In the genomic region with DNA sequence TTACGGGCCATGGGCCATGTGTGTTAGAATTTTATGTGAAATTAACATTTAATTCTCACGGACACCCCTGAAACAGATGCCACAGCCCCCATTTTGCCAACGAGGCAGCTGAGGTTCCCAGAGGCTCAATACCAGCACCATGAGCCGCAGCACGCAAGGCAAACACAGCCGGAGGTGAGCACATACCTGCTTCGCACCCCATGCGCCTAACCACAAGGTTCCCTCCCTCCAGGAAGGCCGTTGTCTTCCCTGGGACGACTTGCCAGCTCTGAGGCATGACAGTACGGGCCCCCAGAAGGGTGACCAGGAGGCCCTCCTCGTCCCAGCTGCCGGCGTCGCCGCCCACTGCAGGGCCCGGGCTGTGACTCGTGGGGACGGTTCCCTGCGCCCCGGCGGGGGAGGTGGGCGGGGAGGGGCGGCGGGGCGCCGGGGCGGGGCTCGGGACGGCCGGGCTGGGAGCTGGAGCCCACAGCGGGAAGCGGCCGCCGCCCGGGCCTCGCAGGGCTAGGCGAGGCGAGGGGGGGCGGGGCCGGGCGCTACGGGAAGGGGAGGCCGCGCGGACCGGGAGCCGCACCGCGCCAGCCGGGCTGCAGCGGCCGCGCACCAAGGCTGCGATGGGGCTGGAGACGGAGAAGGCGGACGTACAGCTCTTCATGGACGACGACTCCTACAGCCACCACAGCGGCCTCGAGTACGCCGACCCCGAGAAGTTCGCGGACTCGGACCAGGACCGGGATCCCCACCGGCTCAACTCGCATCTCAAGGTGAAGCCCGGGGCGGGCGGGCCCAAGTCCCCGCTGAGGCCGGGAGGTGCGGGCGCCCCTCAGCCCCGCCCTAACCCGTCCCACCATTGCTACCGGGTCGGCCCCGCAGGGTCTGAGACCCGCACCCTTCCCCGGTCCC, we compare ENCODE assay signal across 1 cellular context.
A peak's percentile ranks its signal among the peaks of the same experiment; 100 is the strongest.
TF ChIP-seq lines count a peak whose summit lies in the region.

TSS of gene CAV2 (plus strand) at position 571 of the 903 bp plus-strand sequence. CDS start at position 615, 44 bp downstream.

TF ChIP-seq in K562, 482 proteins besides CTCF, POLR2A, EP300 and RAD21 (continued from another document and continues in another):
- TF ChIP-seq, protein P1, sequence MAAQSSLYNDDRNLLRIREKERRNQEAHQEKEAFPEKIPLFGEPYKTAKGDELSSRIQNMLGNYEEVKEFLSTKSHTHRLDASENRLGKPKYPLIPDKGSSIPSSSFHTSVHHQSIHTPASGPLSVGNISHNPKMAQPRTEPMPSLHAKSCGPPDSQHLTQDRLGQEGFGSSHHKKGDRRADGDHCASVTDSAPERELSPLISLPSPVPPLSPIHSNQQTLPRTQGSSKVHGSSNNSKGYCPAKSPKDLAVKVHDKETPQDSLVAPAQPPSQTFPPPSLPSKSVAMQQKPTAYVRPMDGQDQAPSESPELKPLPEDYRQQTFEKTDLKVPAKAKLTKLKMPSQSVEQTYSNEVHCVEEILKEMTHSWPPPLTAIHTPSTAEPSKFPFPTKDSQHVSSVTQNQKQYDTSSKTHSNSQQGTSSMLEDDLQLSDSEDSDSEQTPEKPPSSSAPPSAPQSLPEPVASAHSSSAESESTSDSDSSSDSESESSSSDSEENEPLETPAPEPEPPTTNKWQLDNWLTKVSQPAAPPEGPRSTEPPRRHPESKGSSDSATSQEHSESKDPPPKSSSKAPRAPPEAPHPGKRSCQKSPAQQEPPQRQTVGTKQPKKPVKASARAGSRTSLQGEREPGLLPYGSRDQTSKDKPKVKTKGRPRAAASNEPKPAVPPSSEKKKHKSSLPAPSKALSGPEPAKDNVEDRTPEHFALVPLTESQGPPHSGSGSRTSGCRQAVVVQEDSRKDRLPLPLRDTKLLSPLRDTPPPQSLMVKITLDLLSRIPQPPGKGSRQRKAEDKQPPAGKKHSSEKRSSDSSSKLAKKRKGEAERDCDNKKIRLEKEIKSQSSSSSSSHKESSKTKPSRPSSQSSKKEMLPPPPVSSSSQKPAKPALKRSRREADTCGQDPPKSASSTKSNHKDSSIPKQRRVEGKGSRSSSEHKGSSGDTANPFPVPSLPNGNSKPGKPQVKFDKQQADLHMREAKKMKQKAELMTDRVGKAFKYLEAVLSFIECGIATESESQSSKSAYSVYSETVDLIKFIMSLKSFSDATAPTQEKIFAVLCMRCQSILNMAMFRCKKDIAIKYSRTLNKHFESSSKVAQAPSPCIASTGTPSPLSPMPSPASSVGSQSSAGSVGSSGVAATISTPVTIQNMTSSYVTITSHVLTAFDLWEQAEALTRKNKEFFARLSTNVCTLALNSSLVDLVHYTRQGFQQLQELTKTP (IDR thresholded peaks at IDR 0.05; ENCODE audit: low read depth in 1 of 2, partially characterized antibody in 2 of 2) = no peak
- TF ChIP-seq UBTF (IDR thresholded peaks at IDR 0.05; ENCODE audit: borderline replicate concordance in 1 of 2, low read depth in 2 of 2, low read length in 2 of 2) (peak; percentile 63 to 93; a peak in 3 of 4 replicates), SMARCA5 (IDR thresholded peaks at IDR 0.05) (no peak), MEF2D (tag; conservative IDR thresholded peaks at IDR 0.05; ENCODE audit: low read depth) (no peak), MAFG (tag; conservative IDR thresholded peaks at IDR 0.05) (no peak), PCBP1 (IDR thresholded peaks at IDR 0.05; ENCODE audit: low read depth, low read length, poor library complexity, severe bottlenecking) (no peak), ZBTB1 (CRISPR knock-in tag; IDR thresholded peaks at IDR 0.05; ENCODE audit: borderline replicate concordance, low read depth) (no peak), KDM1A (IDR thresholded peaks at IDR 0.05) (no peak), TCF7 (IDR thresholded peaks at IDR 0.05; ENCODE audit: borderline replicate concordance) (no peak; the same call in 1 of the 2 replicates), GATAD2B (IDR thresholded peaks at IDR 0.05; ENCODE audit: borderline replicate concordance) (0 out of 2 replicates have a peak, but pooled peaks have one; percentile 72), ZNF778 (CRISPR knock-in tag; IDR thresholded peaks at IDR 0.05) (no peak), POU5F1 (IDR thresholded peaks at IDR 0.05; ENCODE audit: borderline replicate concordance, low read depth, low read length, partially characterized antibody) (no peak), ASH1L (IDR thresholded peaks at IDR 0.05; ENCODE audit: borderline replicate concordance, low read depth, partially characterized antibody) (no peak), ARID3A (IDR thresholded peaks at IDR 0.05; ENCODE audit: borderline replicate concordance, low read depth, low read length) (no peak), MAFF (IDR thresholded peaks at IDR 0.05; ENCODE audit: low read length) (no peak), ATF1 (CRISPR knock-in tag; IDR thresholded peaks at IDR 0.05) (no peak), ATF1 (tag; IDR thresholded peaks at IDR 0.05) (no peak; the same call in 1 of the 2 replicates), PPARD (CRISPR knock-in tag; IDR thresholded peaks at IDR 0.05) (no peak), ARHGAP35 (IDR thresholded peaks at IDR 0.05; ENCODE audit: partially characterized antibody) (no peak), THRAP3 (IDR thresholded peaks at IDR 0.05; ENCODE audit: borderline replicate concordance) (no peak), SMAD4 (CRISPR knock-in tag; conservative IDR thresholded peaks at IDR 0.05) (peak; percentile 67), ZFP30 (CRISPR knock-in tag; IDR thresholded peaks at IDR 0.05; ENCODE audit: borderline replicate concordance) (no peak), HEY1 (CRISPR knock-in tag; IDR thresholded peaks at IDR 0.05; ENCODE audit: borderline replicate concordance) (no peak), PRPF4 (IDR thresholded peaks at IDR 0.05; ENCODE audit: insufficient read depth, low read depth, low read length, poor library complexity, severe bottlenecking) (no peak), RFX5 (IDR thresholded peaks at IDR 0.05; ENCODE audit: low read depth, low read length) (no peak), E2F6 (IDR thresholded peaks at IDR 0.05; ENCODE audit: borderline replicate concordance in 1 of 2, extremely low read depth in 1 of 2, insufficient read depth in 1 of 2, insufficient read length in 1 of 2, low read depth in 1 of 2, low read length in 1 of 2, poor library complexity in 1 of 2, severe bottlenecking in 1 of 2) (peak; percentile 80 to 82), BDP1 (IDR thresholded peaks at IDR 0.05; ENCODE audit: insufficient read depth, insufficient read length) (no peak), ETS2 (tag; IDR thresholded peaks at IDR 0.05; ENCODE audit: borderline replicate concordance, poor library complexity, severe bottlenecking) (no peak), ZNF76 (CRISPR knock-in tag; IDR thresholded peaks at IDR 0.05; ENCODE audit: borderline replicate concordance) (0 out of 2 replicates have a peak, but pooled peaks have one; percentile 50), ZNF146 (CRISPR knock-in tag; IDR thresholded peaks at IDR 0.05; ENCODE audit: unreplicated experiment) (no peak), MECOM (CRISPR knock-in tag; IDR thresholded peaks at IDR 0.05) (no peak), DACH1 (IDR thresholded peaks at IDR 0.05; ENCODE audit: partially characterized antibody) (no peak), CHCHD3 (CRISPR knock-in tag; IDR thresholded peaks at IDR 0.05) (no peak), SIX5 (IDR thresholded peaks at IDR 0.05; ENCODE audit: borderline replicate concordance in 1 of 2, insufficient read depth in 1 of 2, low read depth in 1 of 2, low read length in 2 of 2) (no peak), HNRNPK (IDR thresholded peaks at IDR 0.05; ENCODE audit: low read depth, low read length, poor library complexity, severe bottlenecking) (no peak), ZSCAN32 (CRISPR knock-in tag; IDR thresholded peaks at IDR 0.05) (no peak), HNRNPL (IDR thresholded peaks at IDR 0.05; ENCODE audit: low read depth, low read length) (no peak), SLC30A9 (CRISPR knock-in tag; IDR thresholded peaks at IDR 0.05) (no peak), SRSF3 (IDR thresholded peaks at IDR 0.05; ENCODE audit: insufficient read depth, low read length) (no peak), ZNF699 (CRISPR knock-in tag; IDR thresholded peaks at IDR 0.05; ENCODE audit: insufficient replicate concordance) (no peak), ZBTB9 (CRISPR knock-in tag; IDR thresholded peaks at IDR 0.05) (no peak; the same call in 1 of the 2 replicates), MYC (IDR thresholded peaks at IDR 0.05; ENCODE audit: low read depth, low read length) (no peak), MYC (CRISPR knock-in tag; IDR thresholded peaks at IDR 0.05; ENCODE audit: borderline replicate concordance, low read depth) (no peak), SIRT6 (IDR thresholded peaks at IDR 0.05; ENCODE audit: low read depth, low read length) (no peak), ZBTB34 (CRISPR knock-in tag; IDR thresholded peaks at IDR 0.05) (no peak)
- TF ChIP-seq, protein P2, sequence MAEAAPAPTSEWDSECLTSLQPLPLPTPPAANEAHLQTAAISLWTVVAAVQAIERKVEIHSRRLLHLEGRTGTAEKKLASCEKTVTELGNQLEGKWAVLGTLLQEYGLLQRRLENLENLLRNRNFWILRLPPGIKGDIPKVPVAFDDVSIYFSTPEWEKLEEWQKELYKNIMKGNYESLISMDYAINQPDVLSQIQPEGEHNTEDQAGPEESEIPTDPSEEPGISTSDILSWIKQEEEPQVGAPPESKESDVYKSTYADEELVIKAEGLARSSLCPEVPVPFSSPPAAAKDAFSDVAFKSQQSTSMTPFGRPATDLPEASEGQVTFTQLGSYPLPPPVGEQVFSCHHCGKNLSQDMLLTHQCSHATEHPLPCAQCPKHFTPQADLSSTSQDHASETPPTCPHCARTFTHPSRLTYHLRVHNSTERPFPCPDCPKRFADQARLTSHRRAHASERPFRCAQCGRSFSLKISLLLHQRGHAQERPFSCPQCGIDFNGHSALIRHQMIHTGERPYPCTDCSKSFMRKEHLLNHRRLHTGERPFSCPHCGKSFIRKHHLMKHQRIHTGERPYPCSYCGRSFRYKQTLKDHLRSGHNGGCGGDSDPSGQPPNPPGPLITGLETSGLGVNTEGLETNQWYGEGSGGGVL (CRISPR knock-in tag; IDR thresholded peaks at IDR 0.05) = no peak
- TF ChIP-seq, protein P3, sequence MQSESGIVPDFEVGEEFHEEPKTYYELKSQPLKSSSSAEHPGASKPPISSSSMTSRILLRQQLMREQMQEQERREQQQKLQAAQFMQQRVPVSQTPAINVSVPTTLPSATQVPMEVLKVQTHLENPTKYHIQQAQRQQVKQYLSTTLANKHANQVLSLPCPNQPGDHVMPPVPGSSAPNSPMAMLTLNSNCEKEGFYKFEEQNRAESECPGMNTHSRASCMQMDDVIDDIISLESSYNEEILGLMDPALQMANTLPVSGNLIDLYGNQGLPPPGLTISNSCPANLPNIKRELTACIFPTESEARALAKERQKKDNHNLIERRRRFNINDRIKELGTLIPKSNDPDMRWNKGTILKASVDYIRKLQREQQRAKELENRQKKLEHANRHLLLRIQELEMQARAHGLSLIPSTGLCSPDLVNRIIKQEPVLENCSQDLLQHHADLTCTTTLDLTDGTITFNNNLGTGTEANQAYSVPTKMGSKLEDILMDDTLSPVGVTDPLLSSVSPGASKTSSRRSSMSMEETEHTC (IDR thresholded peaks at IDR 0.05) = no peak
